Comparison of ENCODE assay signal across 8 cellular contexts in genomic region chr17:39165178-39165843, GRCh38. TPM values are rescaled to one million over a fixed set of nuclear protein-coding genes. Genes with fewer than 3 reads are reported as not detected.
DNase-seq lines count a peak whose midpoint lies in the region; ATAC-seq, FAIRE-seq and TF ChIP-seq lines count a peak whose summit lies in the region.

No MANE protein-coding gene starts in this region.

- no peak for TF ChIP-seq CTCF in GM06990 (IDR thresholded peaks at IDR 0.05; ENCODE audit: insufficient read depth, low read length, poor library complexity, severe bottlenecking)
- TF ChIP-seq CTCF in retinal pigment epithelial cell (conservative IDR thresholded peaks at IDR 0.05; ENCODE audit: low read depth, low read length), result no peak

- FAIRE-seq in H54 (lab: Jason Lieb, UNC), result no peak

- peaks cover 3% of the 10 kb centered on the region for H3K36me3 Mint-ChIP-seq in activated CD4-positive, alpha-beta memory T cell treated with anti-CD3 and anti-CD28 coated beads, Interleukin-2, amount 10 ng/mL, durations not matched to agents 7 days and 5 days (ENCODE audit: low read depth)

- TF ChIP-seq POLR2A in H54 (IDR thresholded peaks at IDR 0.05; ENCODE audit: low read depth, low read length), result no peak

- ATAC-seq in left ventricle myocardium superior, result peak; percentile 25

- H3K27ac Mint-ChIP-seq in activated CD4-positive, alpha-beta memory T cell treated with anti-CD3 and anti-CD28 coated beads, Interleukin-2, amount 10 ng/mL, durations not matched to agents 7 days and 5 days, result no peak overlapping the region

- intact Hi-C loops in left ventricle myocardium superior (cut with micrococcal nuclease), result no loop called here

- POLR2A ChIA-PET in activated CD4-positive, alpha-beta memory T cell treated with anti-CD3 and anti-CD28 coated beads, Interleukin-2, amount 10 ng/mL, durations not matched to agents 7 days and 5 days (lab: Charles Lee), result interaction anchor here (0.5 to 3.5 kb wide), 10 partner anchors 8 to 437 kb away, joined by 3 to 17 read pairs (median 5); partner anchors contain the start of genes RPL19 and RPL23

- H3K27me3 ChIP-seq in GM06990 (replicated peaks; ENCODE audit: control insufficient read depth, insufficient read depth, low read length), result no peaks in the 10 kb centered on the region; the same call in 1 of the 2 replicates

- no peaks in the 10 kb centered on the region for H3K36me3 ChIP-seq in GM06990 (ENCODE audit: control insufficient read depth, insufficient read depth, low read length)

- peaks cover 32% of the 10 kb centered on the region for H3K4me1 Mint-ChIP-seq in activated CD4-positive, alpha-beta memory T cell treated with anti-CD3 and anti-CD28 coated beads, Interleukin-2, amount 10 ng/mL, durations not matched to agents 7 days and 5 days

- CTCF ChIA-PET in activated CD4-positive, alpha-beta memory T cell treated with anti-CD3 and anti-CD28 coated beads, Interleukin-2, amount 10 ng/mL, durations not matched to agents 7 days and 5 days (lab: Charles Lee), result interaction anchor here (0.5 to 5.5 kb wide), 47 partner anchors 10 to 607 kb away, joined by 3 to 92 read pairs (median 5); partner anchors contain the start of genes CWC25, FBXO47, LASP1 and LASP1NB

- DNase-seq in GM06990 (ENCODE audit: extremely low read depth, insufficient read length), result no peak
- no peak for DNase-seq in activated CD4-positive, alpha-beta memory T cell treated with anti-CD3 and anti-CD28 coated beads, Interleukin-2, amount 10 ng/mL, durations not matched to agents 7 days and 5 days
- no peak for DNase-seq in left ventricle myocardium superior
- DNase-seq in retinal pigment epithelial cell (ENCODE audit: low read depth), result no peak
- no peak for DNase-seq in NCI-H1417 (lab: John Stamatoyannopoulos, UW)
- DNase-seq in amygdala (lab: John Stamatoyannopoulos, UW), result no peak
- DNase-seq in GF-D8 (lab: John Stamatoyannopoulos, UW), result no peak
- no peak for DNase-seq in H54 (ENCODE audit: insufficient read length, low spot score)

- H3K27me3 Mint-ChIP-seq in activated CD4-positive, alpha-beta memory T cell treated with anti-CD3 and anti-CD28 coated beads, Interleukin-2, amount 10 ng/mL, durations not matched to agents 7 days and 5 days, result peaks cover 36% of the 10 kb centered on the region

- no peaks in the 10 kb centered on the region for H3K9me3 Mint-ChIP-seq in activated CD4-positive, alpha-beta memory T cell treated with anti-CD3 and anti-CD28 coated beads, Interleukin-2, amount 10 ng/mL, durations not matched to agents 7 days and 5 days

- H3K4me3 ChIP-seq in GM06990 (replicated peaks; ENCODE audit: low read depth, low read length), result peak overlapping the region; percentile 68
- H3K4me3 ChIP-seq in retinal pigment epithelial cell (ENCODE audit: low read length), result peak overlapping the region; percentile 54

- peak overlapping the region; percentile 76 for H3K4me3 Mint-ChIP-seq in activated CD4-positive, alpha-beta memory T cell treated with anti-CD3 and anti-CD28 coated beads, Interleukin-2, amount 10 ng/mL, durations not matched to agents 7 days and 5 days

RNA-seq across cellular contexts. Expression of gene ARL5C, which starts 0.7 kb away (rescaled TPM):
- total RNA-seq in activated CD4-positive, alpha-beta memory T cell treated with anti-CD3 and anti-CD28 coated beads, Interleukin-2, amount 10 ng/mL, durations not matched to agents 7 days and 5 days, result under 1 TPM in 1 of 2 experiments, not detected in 1; 0.15 TPM
- not detected for total RNA-seq in left ventricle myocardium superior

RNA-seq across cellular contexts. Expression of gene PLXDC1, which starts 13.9 kb away (rescaled TPM):
- total RNA-seq in activated CD4-positive, alpha-beta memory T cell treated with anti-CD3 and anti-CD28 coated beads, Interleukin-2, amount 10 ng/mL, durations not matched to agents 7 days and 5 days, result 1 to 10 TPM; 7.2 to 7.3 TPM
- 15.8 TPM for total RNA-seq in left ventricle myocardium superior

RNA-seq across cellular contexts. Expression of gene CACNB1, which starts 32.2 kb away (rescaled TPM):
- total RNA-seq in activated CD4-positive, alpha-beta memory T cell treated with anti-CD3 and anti-CD28 coated beads, Interleukin-2, amount 10 ng/mL, durations not matched to agents 7 days and 5 days, result 10 to 100 TPM; 19.5 to 24.0 TPM
- total RNA-seq in left ventricle myocardium superior, result 5.7 TPM

RNA-seq across cellular contexts. Expression of gene RPL19, which starts 34.8 kb away (rescaled TPM):
- 1,000 to 10,000 TPM; 1,724 to 1,761 TPM for total RNA-seq in activated CD4-positive, alpha-beta memory T cell treated with anti-CD3 and anti-CD28 coated beads, Interleukin-2, amount 10 ng/mL, durations not matched to agents 7 days and 5 days
- 992 TPM for total RNA-seq in left ventricle myocardium superior
